18 cellular contexts compared by ENCODE assay signal in the genomic region with DNA sequence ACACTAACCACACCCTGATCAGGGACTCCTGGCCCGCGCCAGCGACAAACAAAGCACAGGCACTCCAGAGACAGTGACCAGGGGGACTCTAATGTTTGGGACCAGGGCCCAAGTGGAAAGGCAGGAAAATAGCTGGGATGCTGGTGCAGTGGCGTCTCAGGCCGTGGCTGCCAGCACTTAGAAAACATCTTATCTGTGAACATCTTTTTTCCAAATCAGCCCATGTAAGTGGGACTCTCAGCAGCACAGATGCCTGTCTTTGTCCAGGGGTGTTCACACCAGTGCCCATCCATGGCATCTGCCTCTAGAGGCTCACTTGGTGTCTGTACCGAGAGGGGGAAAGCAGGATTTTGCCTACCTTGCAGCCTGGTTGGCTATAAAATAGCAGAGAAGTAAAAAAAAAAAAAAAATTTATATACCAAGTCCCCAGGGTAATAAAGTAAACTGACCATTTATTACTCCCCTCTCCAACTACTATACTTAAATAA. TPM values are rescaled to one million over a fixed set of nuclear protein-coding genes. Genes with fewer than 3 reads are reported as not detected.
DNase-seq lines count a peak whose midpoint lies in the region; ATAC-seq, FAIRE-seq and TF ChIP-seq lines count a peak whose summit lies in the region.
"Had no signal": no experiment of that assay in that cellular context is flagged by ENCODE, and none has a peak within 500 bp of the region (broad histone marks: within the 10 kb centered on the region; RNA-seq: fewer than 3 reads in every experiment).

No MANE protein-coding gene starts in this region.

- no peak overlapping the region for H3K4me3 Mint-ChIP-seq in astrocyte (ENCODE audit: unreplicated experiment)
- peak overlapping the region; percentile 14 for H3K4me3 Mint-ChIP-seq in osteocyte (ENCODE audit: unreplicated experiment)
- H3K4me3 Mint-ChIP-seq: activated naive CD4-positive, alpha-beta T cell treated with anti-CD3 and anti-CD28 coated beads, Interleukin-2, amount 10 ng/mL, durations not matched to agents 7 days and 5 days; naive thymus-derived CD8-positive, alpha-beta T cell had no signal

- H4K20me1 ChIP-seq in astrocyte (ENCODE audit: insufficient read depth, low read length): no peaks in the 10 kb centered on the region

- ATAC-seq in GM18867 (IDR thresholded peaks at IDR 0.05; ENCODE audit: unreplicated experiment): peak; percentile 26
- ATAC-seq in HG02798 (IDR thresholded peaks at IDR 0.05; ENCODE audit: poor library complexity, unreplicated experiment): peak; percentile 14
- ATAC-seq in omental fat pad (ENCODE audit: low FRiP score): no peak
- ATAC-seq: naive thymus-derived CD8-positive, alpha-beta T cell had no signal

- no peak for FAIRE-seq in astrocyte (lab: Jason Lieb, UNC)
- FAIRE-seq: H54 had no signal

- H3K4me1 Mint-ChIP-seq in astrocyte (ENCODE audit: low read depth, unreplicated experiment) (peaks cover 8% of the 10 kb centered on the region), osteocyte (ENCODE audit: unreplicated experiment) (peaks cover 21% of the 10 kb centered on the region)
- H3K4me1 Mint-ChIP-seq: activated naive CD4-positive, alpha-beta T cell treated with anti-CD3 and anti-CD28 coated beads, Interleukin-2, amount 10 ng/mL, durations not matched to agents 7 days and 5 days had no signal

- H3K27me3 Mint-ChIP-seq in astrocyte (ENCODE audit: low read depth, unreplicated experiment) (peaks cover 7% of the 10 kb centered on the region), osteocyte (ENCODE audit: unreplicated experiment) (no peaks in the 10 kb centered on the region)
- H3K27me3 Mint-ChIP-seq: naive thymus-derived CD8-positive, alpha-beta T cell had no signal

- no peak overlapping the region for H3K9ac ChIP-seq in astrocyte (ENCODE audit: low read length)

- no peak overlapping the region for H3K4me2 ChIP-seq in astrocyte (ENCODE audit: low read length)

- H3K4me1 ChIP-seq in astrocyte (ENCODE audit: insufficient read depth, low read length) (peaks cover 8% of the 10 kb centered on the region), breast epithelium (no peaks in the 10 kb centered on the region)
- H3K4me1 ChIP-seq in effector memory CD4-positive, alpha-beta T cell (ENCODE audit: control insufficient read depth, insufficient read depth, low read length, poor library complexity, severe bottlenecking): no peaks in the 10 kb centered on the region

- H2AFZ ChIP-seq in astrocyte (ENCODE audit: low read depth, low read length): peak overlapping the region; percentile 35

- H3K4me3 ChIP-seq in astrocyte (ENCODE audit: insufficient read depth, low read depth, low read length) (no peak overlapping the region), breast epithelium (no peak overlapping the region)
- no peak overlapping the region for H3K4me3 ChIP-seq in effector memory CD4-positive, alpha-beta T cell (ENCODE audit: insufficient read depth, low read depth, low read length, poor library complexity, severe bottlenecking)

- H3K36me3 ChIP-seq in astrocyte (ENCODE audit: insufficient read depth, low read length) (peaks cover 4% of the 10 kb centered on the region), breast epithelium (no peaks in the 10 kb centered on the region)
- no peaks in the 10 kb centered on the region for H3K36me3 ChIP-seq in effector memory CD4-positive, alpha-beta T cell (ENCODE audit: control insufficient read depth, insufficient read depth, low read length)

- H3K79me2 ChIP-seq in astrocyte (ENCODE audit: insufficient read depth, low read length): no peaks in the 10 kb centered on the region

- H3K27me3 ChIP-seq in astrocyte (ENCODE audit: insufficient read depth, low read length) (no peaks in the 10 kb centered on the region), breast epithelium (no peaks in the 10 kb centered on the region)
- no peaks in the 10 kb centered on the region for H3K27me3 ChIP-seq in effector memory CD4-positive, alpha-beta T cell (replicated peaks; ENCODE audit: control insufficient read depth, insufficient read depth, low read length, poor library complexity, severe bottlenecking)

- H3K9me3 Mint-ChIP-seq in astrocyte (ENCODE audit: unreplicated experiment): peaks cover 2% of the 10 kb centered on the region
- no peaks in the 10 kb centered on the region for H3K9me3 Mint-ChIP-seq in osteocyte (ENCODE audit: unreplicated experiment)
- H3K9me3 Mint-ChIP-seq: activated naive CD4-positive, alpha-beta T cell treated with anti-CD3 and anti-CD28 coated beads, Interleukin-2, amount 10 ng/mL, durations not matched to agents 7 days and 5 days; naive thymus-derived CD8-positive, alpha-beta T cell had no signal

- no peak overlapping the region for H3K27ac Mint-ChIP-seq in astrocyte (ENCODE audit: unreplicated experiment)
- H3K27ac Mint-ChIP-seq in osteocyte (ENCODE audit: unreplicated experiment): peak overlapping the region; percentile 47
- H3K27ac Mint-ChIP-seq: activated naive CD4-positive, alpha-beta T cell treated with anti-CD3 and anti-CD28 coated beads, Interleukin-2, amount 10 ng/mL, durations not matched to agents 7 days and 5 days had no signal

- no peaks in the 10 kb centered on the region for H3K9me3 ChIP-seq in astrocyte (ENCODE audit: insufficient read depth, low read depth, low read length)
- no peaks in the 10 kb centered on the region for H3K9me3 ChIP-seq in effector memory CD4-positive, alpha-beta T cell (ENCODE audit: control insufficient read depth, low read length)
- H3K9me3 ChIP-seq in breast epithelium: no peaks in the 10 kb centered on the region

- DNase-seq in astrocyte (ENCODE audit: low read depth) (no peak), osteocyte (ENCODE audit: extremely low spot score, unreplicated experiment) (no peak), omental fat pad (ENCODE audit: low spot score) (no peak), globus pallidus (ENCODE audit: low spot score) (no peak), breast epithelium (ENCODE audit: low spot score in 2 of 2) (no peak)
- no peak for DNase-seq in effector memory CD4-positive, alpha-beta T cell
- DNase-seq: activated CD4-positive, alpha-beta T cell treated with anti-CD3 and anti-CD28 coated beads, Interleukin-2, amount 50 U/mL, for 1 hour; activated naive CD4-positive, alpha-beta T cell treated with anti-CD3 and anti-CD28 coated beads, Interleukin-2, amount 10 ng/mL, durations not matched to agents 7 days and 5 days; activated T-cell treated with anti-CD3 and anti-CD28 coated beads, Interleukin-2, amount 50 U/mL, for 1 hour; COR-L47; cortex of kidney; MM.1S; NCI-H187 treated with DMSO at 0.1 percent for 48 hours; NCI-H510A treated with DMSO at 0.1 percent for 48 hours had no signal

- H3K36me3 Mint-ChIP-seq in astrocyte (ENCODE audit: low read depth, unreplicated experiment): peaks cover 6% of the 10 kb centered on the region
- H3K36me3 Mint-ChIP-seq in osteocyte (ENCODE audit: unreplicated experiment): no peaks in the 10 kb centered on the region
- H3K36me3 Mint-ChIP-seq: activated naive CD4-positive, alpha-beta T cell treated with anti-CD3 and anti-CD28 coated beads, Interleukin-2, amount 10 ng/mL, durations not matched to agents 7 days and 5 days; naive thymus-derived CD8-positive, alpha-beta T cell had no signal

- no peak for TF ChIP-seq CTCF in astrocyte (IDR thresholded peaks at IDR 0.05; ENCODE audit: insufficient read depth, low read depth, low read length)
- no peak for TF ChIP-seq CTCF in osteocyte (IDR thresholded peaks at IDR 0.05)
- no peak for TF ChIP-seq CTCF in omental fat pad (IDR thresholded peaks at IDR 0.05)
- no peak for TF ChIP-seq CTCF in breast epithelium (IDR thresholded peaks at IDR 0.05)

- H3K27ac ChIP-seq in astrocyte (ENCODE audit: low read depth, low read length) (no peak overlapping the region), breast epithelium (no peak overlapping the region)
- no peak overlapping the region for H3K27ac ChIP-seq in effector memory CD4-positive, alpha-beta T cell (ENCODE audit: insufficient read depth, low read length, poor library complexity, severe bottlenecking)

- intact Hi-C loops in breast epithelium (cut with DNase I; ENCODE audit: low total_unique reads): no loop called here

- TF ChIP-seq POLR2A in breast epithelium (IDR thresholded peaks at IDR 0.05): no peak

RNA-seq across cellular contexts. Expression of gene SLC12A8, which starts 26.7 kb away (rescaled TPM):
- total RNA-seq in astrocyte (4.2 and 4.4 TPM in 2 replicates), osteocyte (2.0 and 3.0 TPM in 2 replicates), omental fat pad (10 to 100 TPM in 1 of 4 donors, 1 to 10 TPM in 2, not detected in 1; 2.6 to 65.3 (median 8.7) TPM), breast epithelium (10 to 100 TPM in 1 of 3 donors, 1 to 10 TPM in 1, under 1 TPM in 1; 0.48 to 12.5 (median 9.8) TPM)
